ENCODE assay signal across 1 cellular context in the genomic region with DNA sequence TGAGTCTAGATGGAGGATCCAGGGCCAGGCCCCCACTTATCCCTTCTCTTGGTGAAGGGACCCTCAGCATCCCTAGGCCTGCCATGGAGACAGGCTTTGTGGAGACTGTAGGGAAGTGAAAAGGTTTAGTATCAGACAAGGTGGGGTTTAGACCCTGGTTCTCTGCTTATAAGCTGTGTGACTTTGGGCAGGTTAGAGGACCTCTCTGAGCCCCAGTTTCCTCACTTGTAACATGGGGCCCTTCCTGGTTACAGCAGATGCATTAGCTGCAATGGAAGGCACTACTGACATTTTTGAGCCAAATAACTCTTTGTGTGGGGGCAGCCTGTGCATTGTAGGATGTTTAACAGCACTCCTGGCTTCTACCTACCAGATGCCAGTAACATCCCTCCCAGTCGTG.
TF ChIP-seq lines count a peak whose summit lies in the region.

No MANE protein-coding gene starts in this region.

TF ChIP-seq in K562, 482 proteins besides CTCF, POLR2A, EP300 and RAD21:
- TF ChIP-seq RBM25 (IDR thresholded peaks at IDR 0.05; ENCODE audit: low read depth, low read length, severe bottlenecking) (peak; percentile 39), FOXM1 (IDR thresholded peaks at IDR 0.05; ENCODE audit: low read depth) (no peak), FOXM1 (CRISPR knock-in tag; IDR thresholded peaks at IDR 0.05; ENCODE audit: low read depth) (no peak), ZFP36 (IDR thresholded peaks at IDR 0.05; ENCODE audit: low read depth, low read length, partially characterized antibody) (peak; percentile 74), ZNF24 (IDR thresholded peaks at IDR 0.05) (no peak), YY1 (IDR thresholded peaks at IDR 0.05; ENCODE audit: borderline replicate concordance in 1 of 3, control insufficient read depth in 1 of 3, extremely low read depth in 1 of 3, insufficient read depth in 3 of 3, insufficient read length in 1 of 3, insufficient replicate concordance in 2 of 3, low read depth in 1 of 3, low read length in 2 of 3) (no peak), SMAD4 (CRISPR knock-in tag; conservative IDR thresholded peaks at IDR 0.05) (no peak), GATA2 (CRISPR knock-in tag; IDR thresholded peaks at IDR 0.05) (no peak), U2AF1 (optimal IDR thresholded peaks at IDR 0.05; ENCODE audit: low read depth, low read length) (no peak), ZKSCAN8 (CRISPR knock-in tag; IDR thresholded peaks at IDR 0.05) (no peak)
